Comparison of ENCODE assay signal across 15 cellular contexts in genomic region chr21:14267071-14267470, GRCh38. TPM values are rescaled to one million over a fixed set of nuclear protein-coding genes. Genes with fewer than 3 reads are reported as not detected.
A peak's percentile ranks its signal among the peaks of the same experiment; 100 is the strongest.
DNase-seq lines count a peak whose midpoint lies in the region; ATAC-seq and TF ChIP-seq lines count a peak whose summit lies in the region.
"Had no signal": no experiment of that assay in that cellular context is flagged by ENCODE, and none has a peak within 500 bp of the region (broad histone marks: within the 10 kb centered on the region; RNA-seq: fewer than 3 reads in every experiment).

No MANE protein-coding gene starts in this region.

- TF ChIP-seq EP300 in transverse colon (IDR thresholded peaks at IDR 0.05; ENCODE audit: low read depth), result no peak

- H3K36me3 ChIP-seq in colonic mucosa (no peaks in the 10 kb centered on the region), mucosa of descending colon (ENCODE audit: low read depth) (no peaks in the 10 kb centered on the region), transverse colon (no peaks in the 10 kb centered on the region), body of pancreas (replicated peaks in 1 of 2; ENCODE audit: insufficient read depth in 1 of 2, low read depth in 2 of 2) (no peaks in the 10 kb centered on the region)

- no peaks in the 10 kb centered on the region for H3K9me3 ChIP-seq in colonic mucosa
- no peaks in the 10 kb centered on the region for H3K9me3 ChIP-seq in mucosa of descending colon
- no peaks in the 10 kb centered on the region for H3K9me3 ChIP-seq in transverse colon
- H3K9me3 ChIP-seq in body of pancreas, result no peaks in the 10 kb centered on the region
- H3K9me3 ChIP-seq: A549, Caco-2 had no signal

- peak; percentile 88 for ATAC-seq in mucosa of descending colon
- ATAC-seq in body of pancreas, result no peak
- no peak for ATAC-seq in GM19452 (IDR thresholded peaks at IDR 0.05; ENCODE audit: unreplicated experiment)
- ATAC-seq: A549, GM23338 had no signal

- in situ Hi-C loops in transverse colon (cut with MboI; ENCODE audit: low pct_ligation_motif_present in 1 of 4, low pct_unique_long_range_greater_than_20kb in 1 of 4, low sequenced_read_pairs in 3 of 4), result loop anchor here in 2 of 4 donors (10.0 to 25.0 kb wide), 2 partner anchors 1318 to 1320 kb away; no protein-coding TSS in a partner anchor

- no peaks in the 10 kb centered on the region for H3K27me3 ChIP-seq in colonic mucosa
- no peaks in the 10 kb centered on the region for H3K27me3 ChIP-seq in transverse colon
- H3K27me3 ChIP-seq in body of pancreas, result no peaks in the 10 kb centered on the region

- intact Hi-C loops in colonic mucosa (cut with DNase I) (no loop called here), mucosa of descending colon (cut with DNase I, micrococcal nuclease) (no loop called here), transverse colon (cut with DNase I; ENCODE audit: low total_unique reads) (no loop called here), body of pancreas (cut with DNase I) (no loop called here)

- peaks cover 5% of the 10 kb centered on the region for H3K4me1 ChIP-seq in colonic mucosa
- H3K4me1 ChIP-seq in mucosa of descending colon (ENCODE audit: low read depth), result peaks cover 7% of the 10 kb centered on the region
- H3K4me1 ChIP-seq in transverse colon, result peaks cover 0 to 39% (median 8%) of the 10 kb centered on the region in 4 donors
- no peaks in the 10 kb centered on the region for H3K4me1 ChIP-seq in body of pancreas
- H3K4me1 ChIP-seq: A549 had no signal

- DNase-seq in LoVo (ENCODE audit: low spot score) (peak; percentile 14), colonic mucosa (no peak), mucosa of descending colon (peak in 1 of 3 donors; percentile 36), transverse colon (no peak), body of pancreas (no peak), hippocampal formation (lab: John Stamatoyannopoulos, UW) (no peak)
- DNase-seq in activated CD4-positive, alpha-beta T cell treated with anti-CD3 and anti-CD28 coated beads, Interleukin-2, amount 50 U/mL, for 48 hours, result no peak
- DNase-seq: AML-193; Caco-2; CD4-positive, alpha-beta T cell; HCEC 1CT had no signal

- H3K4me3 ChIP-seq in colonic mucosa, result no peak overlapping the region
- H3K4me3 ChIP-seq in mucosa of descending colon, result no peak overlapping the region
- H3K4me3 ChIP-seq in transverse colon, result no peak overlapping the region
- H3K4me3 ChIP-seq in body of pancreas, result no peak overlapping the region
- H3K4me3 ChIP-seq: A549, GM23338 had no signal

- TF ChIP-seq POLR2A in transverse colon (IDR thresholded peaks at IDR 0.05) (no peak), body of pancreas (IDR thresholded peaks at IDR 0.05) (no peak)

- H3K9ac ChIP-seq in colonic mucosa (ENCODE audit: low read depth in 2 of 2, low read length in 2 of 2), result peak overlapping the region in 1 of 2 donors; percentile 51

- H3K27ac ChIP-seq in colonic mucosa (peak overlapping the region; percentile 29), transverse colon (peak overlapping the region; percentile 46 to 72 (median 66)), body of pancreas (no peak overlapping the region)
- H3K27ac ChIP-seq: A549, C4-2B had no signal

- TF ChIP-seq CTCF in colonic mucosa (IDR thresholded peaks at IDR 0.05), result no peak
- TF ChIP-seq CTCF in mucosa of descending colon (IDR thresholded peaks at IDR 0.05), result no peak
- TF ChIP-seq CTCF in transverse colon (IDR thresholded peaks at IDR 0.05), result no peak
- TF ChIP-seq CTCF in body of pancreas (IDR thresholded peaks at IDR 0.05), result no peak

- 25 to 50% methylated on average over 1 of the region's 1 CpG for WGBS in transverse colon (ENCODE audit: low coverage in 1 of 2), 2 donors
- WGBS in body of pancreas, 2 donors, result 59 to 75% methylated on average over 1 of the region's 1 CpG

RNA-seq across cellular contexts. Expression of gene RBM11, which starts 51.1 kb away (rescaled TPM):
- total RNA-seq in colonic mucosa (1 to 10 TPM in 1 of 2 donors, under 1 TPM in 1; 0.69 to 1.3 TPM), mucosa of descending colon (1 to 10 TPM in 2 of 3 donors, under 1 TPM in 1; 0.65 to 1.9 (median 1.6) TPM), transverse colon (1 to 10 TPM in 2 of 4 donors, not detected in 2; 2.7 to 3.3 TPM), body of pancreas (under 1 TPM in 1 of 2 donors, not detected in 1; 0.52 TPM)

RNA-seq across cellular contexts. Expression of gene LIPI, which starts 56.3 kb away (rescaled TPM):
- not detected for total RNA-seq in colonic mucosa
- total RNA-seq in mucosa of descending colon, result not detected
- total RNA-seq in transverse colon, result not detected
- not detected for total RNA-seq in body of pancreas
- total RNA-seq: Caco-2; CD4-positive, alpha-beta T cell; GM23338 had no signal

Comparison
In these comparisons a context has a peak if more than half of its experiments do, and no peak if none do; other contexts are left out.
1. H3K27ac ChIP-seq: peak in colonic mucosa (single experiment) and transverse colon (4 of 4); none in body of pancreas (0 of 4).